In the genomic region with DNA sequence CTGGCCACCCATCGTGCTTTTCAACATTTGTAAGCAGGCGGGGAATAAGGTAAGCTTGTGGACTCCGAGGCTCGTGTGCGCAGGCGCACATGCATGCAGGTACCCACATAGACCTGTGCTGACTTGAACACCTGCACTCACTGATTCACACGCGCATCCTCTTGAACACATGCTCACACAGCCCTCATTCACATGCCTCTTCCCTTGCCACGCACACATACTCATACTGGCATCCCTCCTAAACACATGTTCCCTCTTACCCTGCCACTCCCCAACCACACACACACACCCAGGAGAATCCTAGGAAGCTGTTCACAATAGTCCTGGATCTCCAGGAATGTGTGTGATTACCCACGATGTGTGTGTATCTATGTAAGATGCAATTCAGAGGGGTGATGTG, we compare ENCODE assay signal across 35 cellular contexts. TPM values are rescaled to one million over a fixed set of nuclear protein-coding genes. Genes with fewer than 3 reads are reported as not detected.
"Had no signal": no experiment of that assay in that cellular context is flagged by ENCODE, and none has a peak within 500 bp of the region (broad histone marks: within the 10 kb centered on the region; RNA-seq: fewer than 3 reads in every experiment).

No MANE protein-coding gene starts in this region.

- DNase-seq: activated CD4-positive, alpha-beta T cell treated with anti-CD3 and anti-CD28 coated beads for 48 hours; activated CD4-positive, alpha-beta T cell treated with anti-CD3 and anti-CD28 coated beads, Interleukin-2, amount 50 U/mL, for 48 hours; activated CD8-positive, alpha-beta memory T cell treated with anti-CD3 and anti-CD28 coated beads for 24 hours; activated effector memory CD4-positive, alpha-beta T cell treated with Interleukin-2 at 50 U/mL for 16 hours; activated naive CD4-positive, alpha-beta T cell treated with Interleukin-2 at 50 U/mL for 16 hours; anterior cingulate cortex; cerebellar nuclear complex; colonic mucosa; effector CD8-positive, alpha-beta T cell; heart left ventricle; left colon; naive thymus-derived CD4-positive, alpha-beta T cell; stimulated activated CD4-positive, alpha-beta T cell treated with anti-CD3 and anti-CD28 coated beads, Interleukin-12 subunit alpha, Interleukin-12 subunit beta, amount 100 ng/mL, for 4 hours; stimulated activated CD4-positive, alpha-beta T cell treated with anti-CD3 and anti-CD28 coated beads, Interleukin-4, amount 100 ng/mL, for 1 hour; stimulated activated naive CD8-positive, alpha-beta T cell treated with anti-CD3 and anti-CD28 coated beads, Interleukin-15, Interleukin-2, amounts not matched to agents 100 U/mL and 50 U/mL, for 24 hours; SW 1271; T-helper 9 cell had no signal

- FAIRE-seq: endometrium, islet of Langerhans, TTC549 had no signal

- H3K79me2 ChIP-seq: parathyroid adenoma had no signal

- H3K4me3 ChIP-seq: cardiac muscle cell, colonic mucosa, heart left ventricle, right atrium auricular region, thoracic aorta, vagina had no signal

- H3K27me3 ChIP-seq: cardiac muscle cell, right atrium auricular region, vagina had no signal

- H2AFZ ChIP-seq: parathyroid adenoma had no signal

- H3K4me1 ChIP-seq: colonic mucosa, heart left ventricle, parathyroid adenoma, right atrium auricular region, vagina had no signal

- H3K9ac ChIP-seq: parathyroid adenoma had no signal

- H3K36me3 ChIP-seq: cardiac muscle cell, colonic mucosa, heart left ventricle, right atrium auricular region, thoracic aorta, vagina had no signal

- H3K27ac ChIP-seq: cardiac muscle cell, colonic mucosa, heart left ventricle, parathyroid adenoma, right atrium auricular region, thoracic aorta, vagina, VCaP had no signal

- H3K9me3 ChIP-seq: colonic mucosa, heart left ventricle, right atrium auricular region, thoracic aorta, vagina had no signal

RNA-seq across cellular contexts. Expression of a gene that starts 44.1 kb away (rescaled TPM):
- total RNA-seq: cardiac muscle cell; colonic mucosa; dermis microvascular lymphatic vessel endothelial cell; epithelial cell of proximal tubule; fibroblast of villous mesenchyme; left colon; liver; mesothelial cell of epicardium; naive thymus-derived CD4-positive, alpha-beta T cell; pulmonary artery endothelial cell; right atrium auricular region; thoracic aorta; vagina had no signal
- polyA plus RNA-seq: adipose tissue; cardiac muscle cell; fibroblast of lung; heart left ventricle; liver; naive thymus-derived CD4-positive, alpha-beta T cell; neural cell had no signal
